ENCODE assay signal across 7 cellular contexts in genomic region chr17:43212641-43213490, GRCh38. TPM values are rescaled to one million over a fixed set of nuclear protein-coding genes. Genes with fewer than 3 reads are reported as not detected.
A peak's percentile ranks its signal among the peaks of the same experiment; 100 is the strongest.
DNase-seq lines count a peak whose midpoint lies in the region; ATAC-seq and TF ChIP-seq lines count a peak whose summit lies in the region.

No MANE protein-coding gene starts in this region.

- DNase-seq in HFF-Myc (ENCODE audit: extremely low read depth, low read depth) = no peak
- no peak for DNase-seq in T-helper 2 cell treated with Interferon-gamma antibody and Interleukin-4, amounts not matched to agents 5 μg/mL and 100 μg/mL, for 36 hours (ENCODE audit: low spot score)
- DNase-seq in heart right ventricle = no peak
- DNase-seq in stimulated activated effector memory CD8-positive, alpha-beta T cell treated with anti-CD3 and anti-CD28 coated beads, Interleukin-12 subunit alpha, Interleukin-12 subunit beta, amount 100 ng/mL, for 72 hours (ENCODE audit: low spot score in 2 of 2) = no peak
- no peak for DNase-seq in H4 (ENCODE audit: low spot score)

- peaks cover 0 to 33% (median 20%) of the 10 kb centered on the region in 9 donors for H3K4me1 ChIP-seq in heart right ventricle

- peak overlapping the region; percentile 97 for H3K27ac Mint-ChIP-seq in T-helper 2 cell treated with Interferon-gamma antibody and Interleukin-4, amounts not matched to agents 5 μg/mL and 100 μg/mL, for 36 hours
- H3K27ac Mint-ChIP-seq in stimulated activated effector memory CD8-positive, alpha-beta T cell treated with anti-CD3 and anti-CD28 coated beads, Interleukin-12 subunit alpha, Interleukin-12 subunit beta, amount 100 ng/mL, for 72 hours = peak overlapping the region; percentile 97

- peak overlapping the region in 8 of 10 donors; percentile 71 to 90 (median 84) for H3K27ac ChIP-seq in heart right ventricle

- no peaks in the 10 kb centered on the region for H3K27me3 Mint-ChIP-seq in T-helper 2 cell treated with Interferon-gamma antibody and Interleukin-4, amounts not matched to agents 5 μg/mL and 100 μg/mL, for 36 hours (ENCODE audit: low read depth)

- ATAC-seq in heart right ventricle (peak in 3 of 8 donors; percentile 9 to 27 (median 18)), HG02938 (IDR thresholded peaks at IDR 0.05; ENCODE audit: unreplicated experiment) (no peak), HG02973 (IDR thresholded peaks at IDR 0.05; ENCODE audit: unreplicated experiment) (no peak)
- no peak for ATAC-seq in stimulated activated effector memory CD8-positive, alpha-beta T cell treated with anti-CD3 and anti-CD28 coated beads, Interleukin-12 subunit alpha, Interleukin-12 subunit beta, amount 100 ng/mL, for 72 hours

- H3K4me3 Mint-ChIP-seq in T-helper 2 cell treated with Interferon-gamma antibody and Interleukin-4, amounts not matched to agents 5 μg/mL and 100 μg/mL, for 36 hours = peak overlapping the region; percentile 99
- H3K4me3 Mint-ChIP-seq in stimulated activated effector memory CD8-positive, alpha-beta T cell treated with anti-CD3 and anti-CD28 coated beads, Interleukin-12 subunit alpha, Interleukin-12 subunit beta, amount 100 ng/mL, for 72 hours = peak overlapping the region; percentile 97

- peak overlapping the region; percentile 64 for H3K4me3 ChIP-seq in HFF-Myc (replicated peaks; ENCODE audit: low read depth, low read length)
- peak overlapping the region in 9 of 10 donors; percentile 53 to 72 (median 68) for H3K4me3 ChIP-seq in heart right ventricle

- TF ChIP-seq CTCF in HFF-Myc (IDR thresholded peaks at IDR 0.05; ENCODE audit: low read depth, low read length, missing control alignments) (no peak), heart right ventricle (IDR thresholded peaks at IDR 0.05) (no peak)

- H3K36me3 ChIP-seq in heart right ventricle = peaks cover 0 to 82% (median 23%) of the 10 kb centered on the region in 9 donors

- H3K4me1 Mint-ChIP-seq in T-helper 2 cell treated with Interferon-gamma antibody and Interleukin-4, amounts not matched to agents 5 μg/mL and 100 μg/mL, for 36 hours (ENCODE audit: low read depth) = peaks cover 29% of the 10 kb centered on the region
- H3K4me1 Mint-ChIP-seq in stimulated activated effector memory CD8-positive, alpha-beta T cell treated with anti-CD3 and anti-CD28 coated beads, Interleukin-12 subunit alpha, Interleukin-12 subunit beta, amount 100 ng/mL, for 72 hours = peaks cover 43% of the 10 kb centered on the region

- H3K9me3 Mint-ChIP-seq in T-helper 2 cell treated with Interferon-gamma antibody and Interleukin-4, amounts not matched to agents 5 μg/mL and 100 μg/mL, for 36 hours = no peaks in the 10 kb centered on the region
- no peaks in the 10 kb centered on the region for H3K9me3 Mint-ChIP-seq in stimulated activated effector memory CD8-positive, alpha-beta T cell treated with anti-CD3 and anti-CD28 coated beads, Interleukin-12 subunit alpha, Interleukin-12 subunit beta, amount 100 ng/mL, for 72 hours

- 68 to 73% methylated on average over 7 of the region's 7 CpGs for WGBS in heart right ventricle, 2 donors

- peaks cover 36% of the 10 kb centered on the region for H3K36me3 Mint-ChIP-seq in T-helper 2 cell treated with Interferon-gamma antibody and Interleukin-4, amounts not matched to agents 5 μg/mL and 100 μg/mL, for 36 hours (ENCODE audit: low read depth)
- peaks cover 64% of the 10 kb centered on the region for H3K36me3 Mint-ChIP-seq in stimulated activated effector memory CD8-positive, alpha-beta T cell treated with anti-CD3 and anti-CD28 coated beads, Interleukin-12 subunit alpha, Interleukin-12 subunit beta, amount 100 ng/mL, for 72 hours

- H3K9me3 ChIP-seq in heart right ventricle = no peaks in the 10 kb centered on the region

- H3K27me3 ChIP-seq in heart right ventricle = no peaks in the 10 kb centered on the region

- intact Hi-C loops in heart right ventricle (cut with DNase I) = loop anchor here in 3 of 10 donors (5.0 to 10.0 kb wide), 3 partner anchors 36 to 119 kb away; no protein-coding TSS in a partner anchor

RNA-seq across cellular contexts. Expression of gene TMEM106A, which starts 1.2 kb away (rescaled TPM):
- total RNA-seq in heart right ventricle = 10 to 100 TPM in 1 of 10 donors, 1 to 10 TPM in 9; 1.9 to 10.4 (median 2.7) TPM
- 1 to 10 TPM; 1.1 to 3.2 TPM for polyA plus RNA-seq in heart right ventricle
- 1.7 and 2.4 TPM in 2 replicates for total RNA-seq in H4 (2014; rRNA removed; shearing (Covaris generic))

RNA-seq across cellular contexts. Expression of gene CCDC200, which starts 15.6 kb away (rescaled TPM):
- total RNA-seq in heart right ventricle = not detected
- not detected for polyA plus RNA-seq in heart right ventricle
- not detected in 2 replicates for total RNA-seq in H4 (2014; rRNA removed; shearing (Covaris generic))

RNA-seq across cellular contexts. Expression of gene RNU2-1, which starts 20.9 kb away (rescaled TPM):
- total RNA-seq in heart right ventricle = 1,000 to 10,000 TPM in 8 of 10 donors, 100 to 1,000 TPM in 2; 802 to 4,475 (median 3,039) TPM
- not detected for polyA plus RNA-seq in heart right ventricle
- not detected in 2 replicates for total RNA-seq in H4 (2014; rRNA removed; shearing (Covaris generic))

RNA-seq across cellular contexts. Expression of gene NBR1, which starts 41.9 kb away (rescaled TPM):
- 100 to 1,000 TPM in 7 of 10 donors, 10 to 100 TPM in 3; 80.3 to 120 (median 107) TPM for total RNA-seq in heart right ventricle
- 10 to 100 TPM; 28.5 to 39.9 TPM for polyA plus RNA-seq in heart right ventricle
- 38.1 and 40.8 TPM in 2 replicates for total RNA-seq in H4 (2014; rRNA removed; shearing (Covaris generic))

Comparison
In these comparisons a context has a peak if more than half of its experiments do, and no peak if none do; other contexts are left out.
1. RNA of gene RNU2-1, which starts 20.9 kb away (total RNA-seq): 802 to 4,475 TPM in heart right ventricle; not detected in H4; every median in the first group is over 100 times any median in the second.